Comparison of ENCODE assay signal across 22 cellular contexts in the genomic region with DNA sequence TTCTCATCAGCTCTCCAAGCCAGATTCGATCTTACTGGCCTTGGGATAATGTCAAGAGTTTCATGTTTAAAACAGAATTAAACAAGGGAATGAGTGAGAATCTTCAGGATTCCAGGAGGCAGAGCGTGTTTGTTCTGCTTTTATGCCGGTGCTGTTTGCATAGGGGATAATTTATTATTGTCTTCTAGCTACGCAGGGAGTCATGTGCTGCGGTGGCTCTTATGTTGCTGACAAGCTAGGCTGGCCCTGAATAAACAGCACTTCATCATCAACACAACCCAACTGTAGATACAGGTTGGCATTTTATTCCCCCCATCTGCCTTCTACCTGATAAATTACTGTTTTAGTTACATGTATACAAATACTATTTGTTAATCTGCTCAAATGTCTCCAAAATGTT. TPM values are rescaled to one million over a fixed set of nuclear protein-coding genes. Genes with fewer than 3 reads are reported as not detected.
DNase-seq lines count a peak whose midpoint lies in the region; ATAC-seq and FAIRE-seq lines count a peak whose summit lies in the region.
"Had no signal": no experiment of that assay in that cellular context is flagged by ENCODE, and none has a peak within 500 bp of the region (broad histone marks: within the 10 kb centered on the region; RNA-seq: fewer than 3 reads in every experiment).

No MANE protein-coding gene starts in this region.

- no peak overlapping the region for H3K4me3 ChIP-seq in right cardiac atrium (ENCODE audit: low read length)
- H3K4me3 ChIP-seq: coronary artery, left lung, stomach had no signal

- no peak overlapping the region for H3K27ac ChIP-seq in right cardiac atrium (ENCODE audit: low read length)
- H3K27ac ChIP-seq: C4-2B, coronary artery, epithelial cell of prostate, left lung had no signal

- FAIRE-seq in islet of Langerhans (lab: Jason Lieb, UNC), result peak; percentile 58
- FAIRE-seq: frontal cortex had no signal

- ATAC-seq in HG02973 (IDR thresholded peaks at IDR 0.05; ENCODE audit: unreplicated experiment) (no peak), GM21717 (IDR thresholded peaks at IDR 0.05; ENCODE audit: unreplicated experiment) (no peak), right cardiac atrium (no peak)
- ATAC-seq: activated T-cell treated with anti-CD3 and anti-CD28 coated beads, Interleukin-2, amount 50 U/mL, for 72 hours had no signal

- 79% methylated on average over 5 of the region's 5 CpGs for WGBS in right cardiac atrium

- peak; percentile 8 for DNase-seq in CD1c-positive myeloid dendritic cell (ENCODE audit: extremely low spot score)
- DNase-seq in NCI-H1092 (lab: John Stamatoyannopoulos, UW), result peak; percentile 33
- peak; percentile 89 for DNase-seq in NCI-H748 treated with DMSO at 0.1 percent for 48 hours (lab: John Stamatoyannopoulos, UW)
- DNase-seq in GM03348 (ENCODE audit: low spot score), result no peak
- no peak for DNase-seq in right cardiac atrium
- DNase-seq: activated T-cell treated with anti-CD3 and anti-CD28 coated beads, Interleukin-2, amount 50 U/mL, for 72 hours; DMS79 treated with DMSO at 0.1 percent for 48 hours; Karpas-422; left lung; NCI-H1694; stimulated activated CD4-positive, alpha-beta T cell treated with anti-CD3 and anti-CD28 coated beads, Interleukin-2, amount 100 ng/mL, for 48 hours; stomach had no signal

- H3K27me3 ChIP-seq in right cardiac atrium (ENCODE audit: control insufficient read depth, insufficient read depth), result no peaks in the 10 kb centered on the region
- H3K27me3 ChIP-seq: left lung had no signal

- H3K4me1 ChIP-seq in right cardiac atrium (ENCODE audit: control insufficient read depth, insufficient read depth, low read length), result no peaks in the 10 kb centered on the region
- H3K4me1 ChIP-seq: left lung had no signal

- no peaks in the 10 kb centered on the region for H3K9me3 ChIP-seq in right cardiac atrium (ENCODE audit: control insufficient read depth, low read length)
- H3K9me3 ChIP-seq: left lung, stomach had no signal

- intact Hi-C loops in right cardiac atrium (cut with DNase I), result no loop called here

RNA-seq across cellular contexts. Expression of a gene that starts 47.1 kb away (rescaled TPM):
- total RNA-seq in right cardiac atrium, result under 1 TPM in 1 of 4 donors, not detected in 3; 0.26 TPM
- polyA plus RNA-seq in right cardiac atrium, result 0.18 TPM
- total RNA-seq: activated T-cell treated with anti-CD3 and anti-CD28 coated beads, Interleukin-2, amount 50 U/mL, for 72 hours; HT-29; T-helper 1 cell treated with Interleukin-12 subunit alpha and Interleukin-12 subunit beta and Interleukin-4 antibody, amounts not matched to agents 30 ng/mL and 1 ng/mL, for 36 hours; ureter had no signal
- polyA plus RNA-seq: stomach had no signal

Comparison
In these comparisons a context has a peak if more than half of its experiments do, and no peak if none do; other contexts are left out.
1. DNase-seq: peak in CD1c-positive myeloid dendritic cell (single experiment), NCI-H1092 (single experiment) and NCI-H748 treated with DMSO at 0.1 percent for 48 hours (single experiment); none in GM03348 (single experiment) and right cardiac atrium (0 of 3).